In the genomic region with DNA sequence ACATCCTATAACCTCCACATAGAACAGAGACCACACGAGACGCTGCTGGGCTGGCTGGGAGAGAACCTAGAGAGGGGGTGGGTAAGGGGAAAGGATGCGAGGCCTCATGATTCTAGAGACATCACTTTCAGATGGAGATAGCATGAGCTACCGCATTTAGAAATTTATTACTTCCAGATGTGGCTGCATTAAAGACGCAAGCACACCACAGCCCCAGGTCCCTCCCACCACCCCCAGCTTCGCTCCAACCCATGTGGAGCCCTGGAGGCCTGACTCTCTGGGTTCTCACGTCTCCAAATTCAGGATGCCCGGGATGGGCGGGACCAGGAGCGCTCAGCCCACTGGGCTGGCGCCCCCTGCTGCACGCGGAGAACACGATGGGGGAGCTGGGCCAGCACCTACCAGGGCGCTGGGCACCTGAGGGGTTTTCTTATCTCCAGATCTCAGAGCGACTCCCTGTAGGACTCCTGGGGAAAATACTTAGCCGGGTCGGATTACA, we compare ENCODE assay signal across 7 cellular contexts. TPM values are rescaled to one million over a fixed set of nuclear protein-coding genes. Genes with fewer than 3 reads are reported as not detected.
DNase-seq lines count a peak whose midpoint lies in the region; ATAC-seq lines count a peak whose summit lies in the region.

No MANE protein-coding gene starts in this region.

- peak; percentile 92 for DNase-seq in H7
- peak; percentile 54 for DNase-seq in astrocyte of the hippocampus (ENCODE audit: low read depth, low spot score)
- peak; percentile 45 for DNase-seq in iPS DF 6.9 (ENCODE audit: low read depth, low spot score)
- DNase-seq in NCI-H2081 treated with DMSO at 0.1 percent for 48 hours (lab: John Stamatoyannopoulos, UW), result no peak

- H3K27me3 ChIP-seq in H7 (ENCODE audit: control insufficient read depth, insufficient read depth, low read length) (no peaks in the 10 kb centered on the region), iPS DF 6.9 (ENCODE audit: control insufficient read depth, insufficient read depth, low read length) (no peaks in the 10 kb centered on the region)

- H3K36me3 ChIP-seq in H7 (replicated peaks; ENCODE audit: control insufficient read depth, insufficient read depth, low read length) (peaks cover 10% of the 10 kb centered on the region), iPS DF 6.9 (ENCODE audit: control insufficient read depth, insufficient read depth, low read length) (peaks cover 20% of the 10 kb centered on the region)

- no peaks in the 10 kb centered on the region for H3K9me3 ChIP-seq in iPS DF 6.9 (ENCODE audit: control insufficient read depth, insufficient read depth, low read length)

- ATAC-seq in GM21528 (IDR thresholded peaks at IDR 0.05; ENCODE audit: low FRiP score, unreplicated experiment) (no peak), HG03432 (IDR thresholded peaks at IDR 0.05; ENCODE audit: unreplicated experiment) (no peak)

- H3K4me1 ChIP-seq in iPS DF 6.9 (ENCODE audit: control insufficient read depth, insufficient read depth, low read length), result peaks cover 3% of the 10 kb centered on the region

- H3K27ac ChIP-seq in iPS DF 6.9 (ENCODE audit: low read length) (no peak overlapping the region), temporal lobe (ENCODE audit: low read depth, low read length) (peak overlapping the region; percentile 67)

- H3K4me3 ChIP-seq in H7 (ENCODE audit: insufficient read depth, low read depth, low read length) (no peak overlapping the region), iPS DF 6.9 (ENCODE audit: low read length) (no peak overlapping the region)

- no CpG with 5 or more reads among the region's 18 CpGs for WGBS in iPS DF 6.9 (ENCODE audit: insufficient coverage, insufficient read length)

RNA-seq across cellular contexts. Expression of a gene that starts 13.6 kb away (rescaled TPM):
- total RNA-seq in H7 (2014; rRNA removed; shearing (Covaris generic)), result 70.0 and 108 TPM in 2 replicates
- total RNA-seq in temporal lobe, result 31.0 TPM

RNA-seq across cellular contexts. Expression of a gene that starts 13.7 kb away (rescaled TPM):
- total RNA-seq in H7 (2014; rRNA removed; shearing (Covaris generic)), result 19.1 and 22.8 TPM in 2 replicates
- total RNA-seq in temporal lobe, result 11.1 TPM

RNA-seq across cellular contexts. Expression of a gene that starts 48.3 kb away (rescaled TPM):
- total RNA-seq in H7 (2014; rRNA removed; shearing (Covaris generic)), result 50.0 and 59.0 TPM in 2 replicates
- total RNA-seq in temporal lobe, result 8.4 TPM
